Comparison of ENCODE assay signal across 32 cellular contexts in the genomic region with DNA sequence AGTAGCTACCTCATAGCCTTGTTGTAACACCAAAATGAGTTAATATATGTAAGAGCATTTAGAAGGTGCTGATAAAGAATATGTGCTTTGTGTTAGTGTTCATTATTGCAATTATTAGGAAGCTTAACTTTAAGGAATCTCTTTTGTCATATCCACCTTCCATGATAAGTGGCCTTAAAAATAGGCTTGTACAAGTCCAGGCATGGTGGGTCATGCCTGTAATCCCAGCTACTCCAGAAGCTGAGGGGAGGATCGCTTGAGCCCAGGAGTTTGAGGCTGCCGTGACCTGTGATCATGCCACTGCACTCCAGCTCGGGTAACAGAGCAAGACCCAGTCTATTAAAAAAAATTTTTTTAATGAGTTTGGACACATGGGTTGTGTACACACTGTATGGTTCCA.
"Had no signal": no experiment of that assay in that cellular context is flagged by ENCODE, and none has a peak within 500 bp of the region (broad histone marks: within the 10 kb centered on the region; RNA-seq: fewer than 3 reads in every experiment).

No MANE protein-coding gene starts in this region.

- H3K4me3 ChIP-seq: ascending aorta had no signal

- H3K27ac Mint-ChIP-seq: activated B cell treated with CpG ODN at 0.5 μM for 24 hours; activated CD4-positive, alpha-beta memory T cell treated with anti-CD3 and anti-CD28 coated beads, Interleukin-2, amount 10 ng/mL, durations not matched to agents 7 days and 5 days; activated CD4-positive, alpha-beta T cell treated with anti-CD3 and anti-CD28 coated beads, Interleukin-2, amount 10 ng/mL, durations not matched to agents 24 days and 14 days; activated CD8-positive, alpha-beta memory T cell treated with anti-CD3 and anti-CD28 coated beads, Interleukin-2, amount 10 ng/mL, durations not matched to agents 7 days and 5 days; activated CD8-positive, alpha-beta T cell treated with anti-CD3 and anti-CD28 coated beads, Interleukin-2, amount 10 ng/mL, durations not matched to agents 7 days and 5 days; activated naive CD4-positive, alpha-beta T cell treated with anti-CD3 and anti-CD28 coated beads, Interleukin-2, amount 10 ng/mL, durations not matched to agents 7 days and 5 days; activated naive CD4-positive, alpha-beta T cell treated with anti-CD3 and anti-CD28 coated beads, Interleukin-2, amount 50 U/mL, for 24 hours; activated naive CD8-positive, alpha-beta T cell; activated naive CD8-positive, alpha-beta T cell treated with anti-CD3 and anti-CD28 coated beads, Interleukin-2, amount 10 ng/mL, durations not matched to agents 7 days and 5 days; activated naive CD8-positive, alpha-beta T cell treated with anti-CD3 and anti-CD28 coated beads, Interleukin-2, amount 50 U/mL, for 24 hours; activated T-cell treated with anti-CD3 and anti-CD28 coated beads, Interleukin-2, amount 50 U/mL, for 24 hours; activated T-helper 2 cell treated with anti-CD3 and anti-CD28 coated beads, Interferon-gamma antibody, Interleukin-2, Interleukin-4, amounts not matched to agents 10 μg/mL and 5 μg/mL and 100 μg/mL, durations not matched to agents 14 hours and 24 hours and 36 hours; T-helper 1 cell treated with Interleukin-12 subunit alpha and Interleukin-12 subunit beta and Interleukin-4 antibody, amounts not matched to agents 30 μg/mL and 1 μg/mL, for 36 hours; T-helper 2 cell treated with Interferon-gamma antibody and Interleukin-4, amounts not matched to agents 5 μg/mL and 100 μg/mL, for 36 hours had no signal

- H3K36me3 ChIP-seq: ascending aorta had no signal

- H3K27ac ChIP-seq: ascending aorta had no signal

- ATAC-seq: activated CD8-positive, alpha-beta memory T cell treated with anti-CD3 and anti-CD28 coated beads, Interleukin-2, amount 10 ng/mL, durations not matched to agents 7 days and 5 days; activated CD8-positive, alpha-beta T cell treated with anti-CD3 and anti-CD28 coated beads, Interleukin-2, amount 10 ng/mL, durations not matched to agents 7 days and 5 days; activated naive CD8-positive, alpha-beta T cell treated with anti-CD3 and anti-CD28 coated beads, Interleukin-2, amount 50 U/mL, for 24 hours had no signal

- H3K4me3 Mint-ChIP-seq: activated B cell treated with CpG ODN at 0.5 μM for 24 hours; activated CD4-positive, alpha-beta memory T cell treated with anti-CD3 and anti-CD28 coated beads, Interleukin-2, amount 10 ng/mL, durations not matched to agents 7 days and 5 days; activated CD4-positive, alpha-beta T cell treated with anti-CD3 and anti-CD28 coated beads, Interleukin-2, amount 10 ng/mL, durations not matched to agents 24 days and 14 days; activated CD8-positive, alpha-beta memory T cell treated with anti-CD3 and anti-CD28 coated beads, Interleukin-2, amount 10 ng/mL, durations not matched to agents 7 days and 5 days; activated CD8-positive, alpha-beta T cell treated with anti-CD3 and anti-CD28 coated beads, Interleukin-2, amount 10 ng/mL, durations not matched to agents 7 days and 5 days; activated naive CD4-positive, alpha-beta T cell treated with anti-CD3 and anti-CD28 coated beads, Interleukin-2, amount 10 ng/mL, durations not matched to agents 7 days and 5 days; activated naive CD4-positive, alpha-beta T cell treated with anti-CD3 and anti-CD28 coated beads, Interleukin-2, amount 50 U/mL, for 24 hours; activated naive CD8-positive, alpha-beta T cell; activated naive CD8-positive, alpha-beta T cell treated with anti-CD3 and anti-CD28 coated beads, Interleukin-2, amount 10 ng/mL, durations not matched to agents 7 days and 5 days; activated naive CD8-positive, alpha-beta T cell treated with anti-CD3 and anti-CD28 coated beads, Interleukin-2, amount 50 U/mL, for 24 hours; activated T-cell treated with anti-CD3 and anti-CD28 coated beads, Interleukin-2, amount 50 U/mL, for 24 hours; brain; T-helper 1 cell treated with Interleukin-12 subunit alpha and Interleukin-12 subunit beta and Interleukin-4 antibody, amounts not matched to agents 30 μg/mL and 1 μg/mL, for 36 hours; T-helper 2 cell treated with Interferon-gamma antibody and Interleukin-4, amounts not matched to agents 5 μg/mL and 100 μg/mL, for 36 hours had no signal

- H3K9me3 Mint-ChIP-seq: activated B cell treated with CpG ODN at 0.5 μM for 24 hours; activated CD4-positive, alpha-beta memory T cell treated with anti-CD3 and anti-CD28 coated beads, Interleukin-2, amount 10 ng/mL, durations not matched to agents 7 days and 5 days; activated naive CD4-positive, alpha-beta T cell treated with anti-CD3 and anti-CD28 coated beads, Interleukin-2, amount 10 ng/mL, durations not matched to agents 7 days and 5 days; activated naive CD4-positive, alpha-beta T cell treated with anti-CD3 and anti-CD28 coated beads, Interleukin-2, amount 50 U/mL, for 24 hours; activated naive CD8-positive, alpha-beta T cell treated with anti-CD3 and anti-CD28 coated beads, Interleukin-2, amount 10 ng/mL, durations not matched to agents 7 days and 5 days; activated naive CD8-positive, alpha-beta T cell treated with anti-CD3 and anti-CD28 coated beads, Interleukin-2, amount 50 U/mL, for 24 hours; activated T-cell treated with anti-CD3 and anti-CD28 coated beads, Interleukin-2, amount 50 U/mL, for 24 hours; activated T-helper 2 cell treated with anti-CD3 and anti-CD28 coated beads, Interferon-gamma antibody, Interleukin-2, Interleukin-4, amounts not matched to agents 10 μg/mL and 5 μg/mL and 100 μg/mL, durations not matched to agents 14 hours and 24 hours and 36 hours; brain; T-helper 1 cell treated with Interleukin-12 subunit alpha and Interleukin-12 subunit beta and Interleukin-4 antibody, amounts not matched to agents 30 μg/mL and 1 μg/mL, for 36 hours; T-helper 2 cell treated with Interferon-gamma antibody and Interleukin-4, amounts not matched to agents 5 μg/mL and 100 μg/mL, for 36 hours had no signal

- H3K4me1 Mint-ChIP-seq: activated B cell treated with CpG ODN at 0.5 μM for 24 hours had no signal

- H3K9me3 ChIP-seq: ascending aorta had no signal

- H3K4me1 ChIP-seq: ascending aorta had no signal

- DNase-seq: activated B cell treated with CpG ODN at 0.5 μM for 24 hours; activated CD4-positive, alpha-beta memory T cell treated with anti-CD3 and anti-CD28 coated beads, Interleukin-2, amount 10 ng/mL, durations not matched to agents 7 days and 5 days; activated CD4-positive, alpha-beta T cell treated with anti-CD3 and anti-CD28 coated beads for 4 hours; activated CD4-positive, alpha-beta T cell treated with anti-CD3 and anti-CD28 coated beads, Interleukin-2, amount 10 ng/mL, durations not matched to agents 24 days and 14 days; activated CD4-positive, alpha-beta T cell treated with anti-CD3 and anti-CD28 coated beads, Interleukin-2, amount 50 U/mL, for 1 hour; activated CD4-positive, alpha-beta T cell treated with anti-CD3 and anti-CD28 coated beads, Interleukin-2, amount 50 U/mL, for 4 hours; activated CD4-positive, CD25-positive, alpha-beta regulatory T cell treated with anti-CD3 and anti-CD28 coated beads, Interleukin-2, amount 50 U/mL, for 72 hours; activated CD8-positive, alpha-beta memory T cell treated with anti-CD3 and anti-CD28 coated beads for 24 hours; activated CD8-positive, alpha-beta memory T cell treated with anti-CD3 and anti-CD28 coated beads, Interleukin-2, amount 10 ng/mL, durations not matched to agents 7 days and 5 days; activated CD8-positive, alpha-beta memory T cell treated with anti-CD3 and anti-CD28 coated beads, Interleukin-2, amount 50 U/mL, for 48 hours; activated CD8-positive, alpha-beta T cell treated with anti-CD3 and anti-CD28 coated beads, Interleukin-2, amount 10 ng/mL, durations not matched to agents 7 days and 5 days; activated effector memory CD4-positive, alpha-beta T cell treated with Interleukin-2 at 50 U/mL for 16 hours; activated gamma-delta T cell; activated naive CD4-positive, alpha-beta T cell treated with anti-CD3 and anti-CD28 coated beads, Interleukin-2, amount 10 ng/mL, durations not matched to agents 7 days and 5 days; activated naive CD4-positive, alpha-beta T cell treated with Interleukin-2 at 50 U/mL for 16 hours; activated naive CD8-positive, alpha-beta T cell treated with anti-CD3 and anti-CD28 coated beads, Interleukin-2, amount 10 ng/mL, durations not matched to agents 7 days and 5 days; activated naive CD8-positive, alpha-beta T cell treated with anti-CD3 and anti-CD28 coated beads, Interleukin-2, amount 50 U/mL, for 24 hours; activated T-cell treated with anti-CD3 and anti-CD28 coated beads, Interleukin-2, amount 50 U/mL, for 24 hours; activated T-cell treated with anti-CD3 and anti-CD28 coated beads, Interleukin-2, amount 50 U/mL, for 48 hours; amygdala; anterior cingulate cortex; central memory CD4-positive, alpha-beta T cell; T-helper 1 cell; T-helper 2 cell; T-helper 9 cell had no signal
